ENCODE assay signal across 13 cellular contexts in the genomic region with DNA sequence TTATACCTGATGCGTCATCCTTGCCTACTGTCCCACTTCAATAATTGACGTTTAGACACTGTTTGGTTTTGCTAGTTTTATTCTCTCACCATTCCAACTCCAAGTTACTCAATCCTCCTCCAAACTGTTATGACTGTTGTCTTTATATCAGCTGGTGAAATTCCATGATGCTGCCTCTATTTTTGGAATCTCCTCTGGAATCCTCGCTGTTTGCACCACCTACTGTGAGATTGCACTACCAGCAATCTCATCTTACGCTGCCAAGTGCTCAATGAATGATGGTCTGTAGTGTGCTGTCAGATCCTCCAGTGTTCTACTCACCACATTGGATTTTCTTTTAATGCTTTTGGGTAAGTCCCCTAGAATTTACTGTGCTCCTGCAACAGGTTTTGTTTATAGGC. TPM values are rescaled to one million over a fixed set of nuclear protein-coding genes. Genes with fewer than 3 reads are reported as not detected.
DNase-seq lines count a peak whose midpoint lies in the region; ATAC-seq and TF ChIP-seq lines count a peak whose summit lies in the region.
"Had no signal": no experiment of that assay in that cellular context is flagged by ENCODE, and none has a peak within 500 bp of the region (broad histone marks: within the 10 kb centered on the region; RNA-seq: fewer than 3 reads in every experiment).

No MANE protein-coding gene starts in this region.

- peak overlapping the region; percentile 1 for H3K27ac ChIP-seq in ectodermal cell (ENCODE audit: insufficient read depth, low read depth, low read length, poor library complexity, severe bottlenecking)
- no peak overlapping the region for H3K27ac ChIP-seq in thyroid gland
- H3K27ac ChIP-seq: vagina had no signal

- H3K36me3 ChIP-seq in ectodermal cell (ENCODE audit: control insufficient read depth, insufficient read depth, low read length) = no peaks in the 10 kb centered on the region
- no peaks in the 10 kb centered on the region for H3K36me3 ChIP-seq in mucosa of descending colon (ENCODE audit: low read depth)
- H3K36me3 ChIP-seq in thyroid gland = no peaks in the 10 kb centered on the region
- H3K36me3 ChIP-seq: vagina had no signal

- 64 to 67% methylated on average over 4 of the region's 4 CpGs for WGBS in ectodermal cell, 2 experiments
- WGBS in thyroid gland, 2 donors = 71 to 86% methylated on average over 4 of the region's 4 CpGs

- no peak for TF ChIP-seq POLR2A in thyroid gland (IDR thresholded peaks at IDR 0.05)

- H3K4me3 ChIP-seq in AG04449 (ENCODE audit: low read depth, low read length) = no peak overlapping the region
- no peak overlapping the region for H3K4me3 ChIP-seq in ectodermal cell (ENCODE audit: insufficient read depth, low read depth, low read length)
- no peak overlapping the region for H3K4me3 ChIP-seq in mucosa of descending colon
- no peak overlapping the region for H3K4me3 ChIP-seq in thyroid gland (replicated peaks in 1 of 3)
- H3K4me3 ChIP-seq: vagina had no signal

- TF ChIP-seq CTCF in AG04449 (IDR thresholded peaks at IDR 0.05; ENCODE audit: insufficient read depth, low read length, missing control alignments) = peak; percentile 15
- no peak for TF ChIP-seq CTCF in mucosa of descending colon (IDR thresholded peaks at IDR 0.05)
- no peak for TF ChIP-seq CTCF in thyroid gland (IDR thresholded peaks at IDR 0.05)

- DNase-seq in AG04449 (ENCODE audit: low read depth, low spot score) (peak; percentile 91), HT1080 (ENCODE audit: low read depth) (peak; percentile 32), mucosa of descending colon (no peak), thyroid gland (no peak)
- DNase-seq in activated CD4-positive, alpha-beta T cell treated with anti-CD3 and anti-CD28 coated beads for 1 hour = no peak
- DNase-seq: CD4-positive, CD25-positive, alpha-beta regulatory T cell; cerebellar nuclear complex; KBM-7; NCI-H510A had no signal

- intact Hi-C loops in mucosa of descending colon (cut with DNase I, micrococcal nuclease) = no loop called here
- intact Hi-C loops in thyroid gland (cut with DNase I) = no loop called here

- ATAC-seq in mucosa of descending colon (peak; percentile 30), HG02840 (IDR thresholded peaks at IDR 0.05; ENCODE audit: low FRiP score, unreplicated experiment) (no peak), GM21717 (IDR thresholded peaks at IDR 0.05; ENCODE audit: unreplicated experiment) (no peak)

- CTCF ChIA-PET in AG04449 (lab: Yijun Ruan, JAX) = interaction anchor here (1.2 to 3.3 kb wide), 3 partner anchors 10 to 14 kb away, joined by 3 to 14 read pairs (median 4); a partner anchor contains a TSS

- H3K4me1 ChIP-seq in ectodermal cell (ENCODE audit: control insufficient read depth, insufficient read depth, low read length) (peaks cover 54% of the 10 kb centered on the region), mucosa of descending colon (ENCODE audit: low read depth) (no peaks in the 10 kb centered on the region), thyroid gland (no peaks in the 10 kb centered on the region)
- H3K4me1 ChIP-seq: vagina had no signal

- H3K9me3 ChIP-seq in ectodermal cell (ENCODE audit: control insufficient read depth, low read length) = no peaks in the 10 kb centered on the region
- no peaks in the 10 kb centered on the region for H3K9me3 ChIP-seq in mucosa of descending colon
- H3K9me3 ChIP-seq in thyroid gland = no peaks in the 10 kb centered on the region
- H3K9me3 ChIP-seq: vagina had no signal

- no peaks in the 10 kb centered on the region for H3K27me3 ChIP-seq in ectodermal cell (ENCODE audit: control insufficient read depth, insufficient read depth, low read length, poor library complexity, severe bottlenecking)
- H3K27me3 ChIP-seq in thyroid gland = no peaks in the 10 kb centered on the region
- H3K27me3 ChIP-seq: vagina had no signal

- POLR2A ChIA-PET in AG04449 (lab: Yijun Ruan, JAX) = interaction anchor here (0.5 to 1.6 kb wide), 3 partner anchors 13 to 63 kb away, joined by 4 to 7 read pairs (median 4); a partner anchor contains a TSS

RNA-seq across cellular contexts. Expression of a gene that starts 13.2 kb away (rescaled TPM):
- 1.2 and 1.3 TPM in 2 replicates for total RNA-seq in HT1080 (2014; rRNA removed; shearing (Covaris generic))
- 0.33 and 0.59 TPM in 2 replicates for polyA plus RNA-seq in HT1080 (2015; cell fraction: cytosol; rRNA removed)
- polyA plus RNA-seq in HT1080 (2015; cell fraction: nucleus; rRNA removed) = 1.4 and 1.5 TPM in 2 replicates
- polyA plus RNA-seq in ectodermal cell (2013, experiment 1 of 4) = 180 TPM
- polyA plus RNA-seq in ectodermal cell (2013, experiment 2 of 4) = 189 TPM
- polyA plus RNA-seq in ectodermal cell (2013, experiment 3 of 4) = 144 TPM
- polyA plus RNA-seq in ectodermal cell (2013, experiment 4 of 4) = 156 TPM
- 10 to 100 TPM in 2 of 3 donors, 1 to 10 TPM in 1; 5.0 to 35.2 (median 12.8) TPM for total RNA-seq in mucosa of descending colon
- 10 to 100 TPM; 14.0 to 34.9 (median 20.3) TPM for total RNA-seq in thyroid gland
- polyA plus RNA-seq: CD4-positive, CD25-positive, alpha-beta regulatory T cell had no signal

Comparison
In these comparisons a context has a peak if more than half of its experiments do, and no peak if none do; other contexts are left out.
1. DNase-seq: peak in AG04449 (single experiment) and HT1080 (single experiment); none in mucosa of descending colon (0 of 3), activated CD4-positive, alpha-beta T cell treated with anti-CD3 and anti-CD28 coated beads for 1 hour (single experiment) and thyroid gland (0 of 2).